In genomic region chr1:55314740-55315139, GRCh38 we compare ENCODE assay signal across 16 cellular contexts.
DNase-seq lines count a peak whose midpoint lies in the region; ATAC-seq and TF ChIP-seq lines count a peak whose summit lies in the region.
"Had no signal": no experiment of that assay in that cellular context is flagged by ENCODE, and none has a peak within 500 bp of the region (broad histone marks: within the 10 kb centered on the region; RNA-seq: fewer than 3 reads in every experiment).

No MANE protein-coding gene starts in this region.

- H3K79me2 ChIP-seq in mesendoderm (ENCODE audit: control insufficient read depth, insufficient read depth, low read length) = no peaks in the 10 kb centered on the region

- H3K4me3 Mint-ChIP-seq in activated CD8-positive, alpha-beta memory T cell treated with anti-CD3 and anti-CD28 coated beads, Interleukin-2, amount 10 ng/mL, durations not matched to agents 7 days and 5 days = no peak overlapping the region
- no peak overlapping the region for H3K4me3 Mint-ChIP-seq in endodermal cell
- H3K4me3 Mint-ChIP-seq: B cell; CD8-positive, alpha-beta T cell; H9 had no signal

- TF ChIP-seq CTCF in endodermal cell (conservative IDR thresholded peaks at IDR 0.05) = no peak

- peak overlapping the region; percentile 39 for H3K56ac ChIP-seq in mesendoderm (ENCODE audit: low read length)

- H4K5ac ChIP-seq in mesendoderm (ENCODE audit: low read length) = no peak overlapping the region

- H3K36me3 ChIP-seq in endodermal cell (ENCODE audit: control insufficient read depth, insufficient read depth, low read length) (no peaks in the 10 kb centered on the region), mesendoderm (ENCODE audit: control insufficient read depth, insufficient read depth, low read length) (no peaks in the 10 kb centered on the region)
- H3K36me3 ChIP-seq: BLaER1 treated with 17β-estradiol and CSF1 and Interleukin-3, amounts not matched to agents 10 nM and 100 nM had no signal

- H3K27me3 Mint-ChIP-seq in activated CD8-positive, alpha-beta memory T cell treated with anti-CD3 and anti-CD28 coated beads, Interleukin-2, amount 10 ng/mL, durations not matched to agents 7 days and 5 days = peaks cover 3% of the 10 kb centered on the region
- peaks cover 6% of the 10 kb centered on the region for H3K27me3 Mint-ChIP-seq in endodermal cell (ENCODE audit: insufficient read depth)

- no peak overlapping the region for H2BK120ac ChIP-seq in mesendoderm (ENCODE audit: low read depth, low read length)

- no peak overlapping the region for H3K23ac ChIP-seq in mesendoderm (ENCODE audit: low read length)

- no peak overlapping the region for H2AK5ac ChIP-seq in mesendoderm (ENCODE audit: low read length)

- no peak overlapping the region for H3K9ac ChIP-seq in endodermal cell (ENCODE audit: extremely low read depth, low read length, poor library complexity, severe bottlenecking)
- H3K9ac ChIP-seq in mesendoderm (ENCODE audit: low read length) = no peak overlapping the region
- H3K9ac ChIP-seq: BLaER1 treated with 17β-estradiol and CSF1 and Interleukin-3, amounts not matched to agents 10 nM and 100 nM had no signal

- no peaks in the 10 kb centered on the region for H3K9me3 Mint-ChIP-seq in activated CD8-positive, alpha-beta memory T cell treated with anti-CD3 and anti-CD28 coated beads, Interleukin-2, amount 10 ng/mL, durations not matched to agents 7 days and 5 days (ENCODE audit: low read depth)
- H3K9me3 Mint-ChIP-seq in endodermal cell = no peaks in the 10 kb centered on the region
- H3K9me3 Mint-ChIP-seq: CD8-positive, alpha-beta T cell; H9 had no signal

- no peak for ATAC-seq in activated CD8-positive, alpha-beta memory T cell treated with anti-CD3 and anti-CD28 coated beads, Interleukin-2, amount 10 ng/mL, durations not matched to agents 7 days and 5 days
- ATAC-seq in SK-N-SH treated with all-trans-retinoic acid at 6 μM for 48 hours (no peak), HG02678 (IDR thresholded peaks at IDR 0.05; ENCODE audit: unreplicated experiment) (no peak), GM19324 (IDR thresholded peaks at IDR 0.05; ENCODE audit: low FRiP score, unreplicated experiment) (no peak)
- ATAC-seq: CD8-positive, alpha-beta T cell; K562 had no signal

- H3K4me3 ChIP-seq in endodermal cell (ENCODE audit: low read length) = no peak overlapping the region
- H3K4me3 ChIP-seq in mesendoderm (ENCODE audit: low read length) = no peak overlapping the region
- H3K4me3 ChIP-seq: BLaER1 treated with 17β-estradiol and CSF1 and Interleukin-3, amounts not matched to agents 10 nM and 100 nM; K562 had no signal

- 93 to 94% methylated on average over 4 of the region's 4 CpGs for WGBS in endodermal cell (ENCODE audit: insufficient coverage in 1 of 2, insufficient read length in 1 of 2), 2 experiments
- WGBS in mesendoderm (ENCODE audit: extremely low coverage, insufficient coverage, low lambda C conversion rate) = no CpG with 5 or more reads among the region's 4 CpGs

- H3K27ac ChIP-seq in endodermal cell (ENCODE audit: low read depth, low read length) (no peak overlapping the region), mesendoderm (ENCODE audit: low read depth, low read length) (no peak overlapping the region)
- H3K27ac ChIP-seq: BLaER1 treated with 17β-estradiol and CSF1 and Interleukin-3, amounts not matched to agents 10 nM and 100 nM had no signal

- H3K4me2 ChIP-seq in mesendoderm (ENCODE audit: low read length) = no peak overlapping the region
- H3K4me2 ChIP-seq: BLaER1 treated with 17β-estradiol and CSF1 and Interleukin-3, amounts not matched to agents 10 nM and 100 nM had no signal

- CTCF ChIA-PET in activated CD8-positive, alpha-beta memory T cell treated with anti-CD3 and anti-CD28 coated beads, Interleukin-2, amount 10 ng/mL, durations not matched to agents 7 days and 5 days (lab: Charles Lee) = interaction anchor here (2.5 kb wide), 1 partner anchor 23 kb away, joined by 5 read pairs; no protein-coding TSS in a partner anchor

- H3K79me1 ChIP-seq in mesendoderm (ENCODE audit: low read length) = no peaks in the 10 kb centered on the region

- peak; percentile 33 for DNase-seq in activated CD8-positive, alpha-beta memory T cell treated with anti-CD3 and anti-CD28 coated beads, Interleukin-2, amount 10 ng/mL, durations not matched to agents 7 days and 5 days
- no peak for DNase-seq in activated CD8-positive, alpha-beta memory T cell treated with anti-CD3 and anti-CD28 coated beads, Interleukin-2, amount 50 U/mL, for 4 hours
- peak; percentile 77 for DNase-seq in NCI-H2029 treated with DMSO at 0.1 percent for 48 hours (lab: John Stamatoyannopoulos, UW)
- DNase-seq in endodermal cell = no peak
- no peak for DNase-seq in mesendoderm
- DNase-seq: 8988T; Calu3; CD8-positive, alpha-beta T cell; GDM1; H9 had no signal

- no peak overlapping the region for H3K4ac ChIP-seq in mesendoderm (ENCODE audit: low read depth, low read length)

- no peak overlapping the region for H4K8ac ChIP-seq in mesendoderm (ENCODE audit: low read depth, low read length)

- no peaks in the 10 kb centered on the region for H3K27me3 ChIP-seq in endodermal cell (ENCODE audit: control insufficient read depth, insufficient read depth, low read length, poor library complexity, severe bottlenecking)
- H3K27me3 ChIP-seq in mesendoderm (ENCODE audit: insufficient read depth, low read length, poor library complexity) = no peaks in the 10 kb centered on the region
- H3K27me3 ChIP-seq: BLaER1 treated with 17β-estradiol and CSF1 and Interleukin-3, amounts not matched to agents 10 nM and 100 nM had no signal

- H3K9me3 ChIP-seq in endodermal cell (ENCODE audit: control insufficient read depth, low read length) = no peaks in the 10 kb centered on the region

- H2BK15ac ChIP-seq in mesendoderm (replicated peaks; ENCODE audit: low read depth) = no peak overlapping the region

- no peak overlapping the region for H2BK5ac ChIP-seq in mesendoderm (ENCODE audit: low read length)

- H3K4me1 ChIP-seq in endodermal cell (ENCODE audit: control insufficient read depth, insufficient read depth, low read length) (peaks cover 4% of the 10 kb centered on the region), mesendoderm (ENCODE audit: control insufficient read depth, low read depth, low read length) (no peaks in the 10 kb centered on the region)

- no peak overlapping the region for H3K27ac Mint-ChIP-seq in activated CD8-positive, alpha-beta memory T cell treated with anti-CD3 and anti-CD28 coated beads, Interleukin-2, amount 10 ng/mL, durations not matched to agents 7 days and 5 days
- H3K27ac Mint-ChIP-seq in endodermal cell = peak overlapping the region; percentile 1
- H3K27ac Mint-ChIP-seq: B cell; CD8-positive, alpha-beta T cell; H9 had no signal

- H3K36me3 Mint-ChIP-seq in activated CD8-positive, alpha-beta memory T cell treated with anti-CD3 and anti-CD28 coated beads, Interleukin-2, amount 10 ng/mL, durations not matched to agents 7 days and 5 days = no peaks in the 10 kb centered on the region
- no peaks in the 10 kb centered on the region for H3K36me3 Mint-ChIP-seq in endodermal cell (ENCODE audit: low read depth)
- H3K36me3 Mint-ChIP-seq: CD8-positive, alpha-beta T cell had no signal

- H3K18ac ChIP-seq in mesendoderm (ENCODE audit: low read length) = no peak overlapping the region

- peaks cover 1% of the 10 kb centered on the region for H3K4me1 Mint-ChIP-seq in activated CD8-positive, alpha-beta memory T cell treated with anti-CD3 and anti-CD28 coated beads, Interleukin-2, amount 10 ng/mL, durations not matched to agents 7 days and 5 days
- peaks cover 25% of the 10 kb centered on the region for H3K4me1 Mint-ChIP-seq in endodermal cell

TF ChIP-seq in SK-N-SH treated with all-trans-retinoic acid at 6 μM for 48 hours, 23 proteins besides CTCF, POLR2A, EP300 and RAD21:
- TF ChIP-seq ZNF565 (CRISPR knock-in tag; conservative IDR thresholded peaks at IDR 0.05; ENCODE audit: low read depth) (no peak), ZNF8 (CRISPR knock-in tag; IDR thresholded peaks at IDR 0.05) (no peak), CREB5 (CRISPR knock-in tag; IDR thresholded peaks at IDR 0.05; ENCODE audit: low read depth) (no peak), SNAI2 (CRISPR knock-in tag; IDR thresholded peaks at IDR 0.05) (no peak), RARB (CRISPR knock-in tag; IDR thresholded peaks at IDR 0.05) (no peak)

Comparison
In these comparisons a context has a peak if more than half of its experiments do, and no peak if none do; other contexts are left out.
1. DNase-seq: peak in activated CD8-positive, alpha-beta memory T cell treated with anti-CD3 and anti-CD28 coated beads, Interleukin-2, amount 10 ng/mL, durations not matched to agents 7 days and 5 days (single experiment) and NCI-H2029 treated with DMSO at 0.1 percent for 48 hours (single experiment); none in activated CD8-positive, alpha-beta memory T cell treated with anti-CD3 and anti-CD28 coated beads, Interleukin-2, amount 50 U/mL, for 4 hours (single experiment), endodermal cell (single experiment) and mesendoderm (single experiment).